19 cellular contexts compared by ENCODE assay signal in the genomic region with DNA sequence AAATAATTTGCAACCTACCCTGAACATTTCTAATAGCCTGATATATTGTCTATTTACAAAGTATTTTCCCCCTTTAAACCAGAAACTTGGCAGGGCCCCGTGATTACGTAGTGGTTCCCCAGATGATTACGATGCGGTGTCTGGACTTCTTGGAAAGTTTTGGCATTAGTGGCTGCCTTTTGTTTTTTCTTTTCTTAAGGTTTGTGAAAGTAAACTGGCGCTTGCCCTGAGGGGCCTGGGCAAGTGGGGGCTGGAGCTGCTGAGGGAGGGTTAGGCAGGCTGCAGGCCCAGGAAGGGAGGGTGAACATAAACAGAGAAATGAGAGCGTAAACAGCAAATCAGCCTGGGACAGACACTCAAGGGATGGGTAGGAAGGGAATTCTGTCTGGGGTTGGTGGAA.
DNase-seq lines count a peak whose midpoint lies in the region; ATAC-seq and TF ChIP-seq lines count a peak whose summit lies in the region.
"Had no signal": no experiment of that assay in that cellular context is flagged by ENCODE, and none has a peak within 500 bp of the region (broad histone marks: within the 10 kb centered on the region; RNA-seq: fewer than 3 reads in every experiment).

No MANE protein-coding gene starts in this region.

- DNase-seq in ELR (ENCODE audit: low read depth): peak; percentile 2
- no peak for DNase-seq in SK-N-MC (ENCODE audit: low read depth, low spot score)
- DNase-seq in fibroblast of the aortic adventitia (ENCODE audit: low read depth): peak; percentile 65
- no peak for DNase-seq in trophoblast cell
- no peak for DNase-seq in NCI-H446 treated with DMSO at 0.1 percent for 48 hours (lab: John Stamatoyannopoulos, UW)
- DNase-seq in NCI-H510A (lab: John Stamatoyannopoulos, UW): no peak
- DNase-seq: activated B cell treated with CpG ODN at 0.5 μM for 24 hours; activated naive CD4-positive, alpha-beta T cell treated with Interleukin-2 at 50 U/mL for 16 hours; activated T-cell treated with anti-CD3 and anti-CD28 coated beads, Interleukin-2, amount 50 U/mL, for 24 hours; CD8-positive, alpha-beta T cell; effector memory CD4-positive, alpha-beta T cell; naive thymus-derived CD4-positive, alpha-beta T cell; NCI-H187 treated with DMSO at 0.1 percent for 48 hours; NCI-H345; T-helper 9 cell had no signal

- peaks cover 4 to 11% of the 10 kb centered on the region in 2 experiments for H3K4me1 ChIP-seq in trophoblast cell (ENCODE audit: control insufficient read depth in 1 of 2, insufficient read depth in 2 of 2, low read length in 2 of 2)

- H3K23ac ChIP-seq in trophoblast cell (ENCODE audit: low read length): no peak overlapping the region

- peaks cover 2% of the 10 kb centered on the region for H3K79me1 ChIP-seq in trophoblast cell (ENCODE audit: low read length)

- no peak overlapping the region for H2AFZ ChIP-seq in trophoblast cell (ENCODE audit: insufficient read depth, low read length, poor library complexity)

- ATAC-seq in HG03135 (IDR thresholded peaks at IDR 0.05; ENCODE audit: unreplicated experiment): no peak
- ATAC-seq: CD8-positive, alpha-beta T cell; K562; naive thymus-derived CD4-positive, alpha-beta T cell; SK-N-SH treated with all-trans-retinoic acid at 6 μM for 48 hours had no signal

- H3K79me2 ChIP-seq in trophoblast cell (ENCODE audit: control insufficient read depth, insufficient read depth, low read length, poor library complexity): no peaks in the 10 kb centered on the region

- H2BK120ac ChIP-seq in trophoblast cell (ENCODE audit: insufficient read depth, low read length, poor library complexity): no peak overlapping the region

- H3K4me2 ChIP-seq in trophoblast cell (ENCODE audit: low read length): no peak overlapping the region

- H3K14ac ChIP-seq in trophoblast cell (ENCODE audit: low read length): no peak overlapping the region

- no peak overlapping the region for H3K27ac ChIP-seq in SK-N-MC
- no peak overlapping the region for H3K27ac ChIP-seq in trophoblast cell (ENCODE audit: low read depth, low read length)
- H3K27ac ChIP-seq: thoracic aorta had no signal

- H2BK5ac ChIP-seq in trophoblast cell (ENCODE audit: low read depth, low read length, poor library complexity): peak overlapping the region; percentile 15

- H4K12ac ChIP-seq in trophoblast cell (ENCODE audit: low read depth, low read length): no peak overlapping the region

- H3K4ac ChIP-seq in trophoblast cell (ENCODE audit: low read depth, low read length): no peak overlapping the region

- H2AK5ac ChIP-seq in trophoblast cell (ENCODE audit: low read length): no peak overlapping the region

- no peaks in the 10 kb centered on the region for H3K27me3 ChIP-seq in trophoblast cell (ENCODE audit: insufficient read depth, low read length)

- H3K4me3 ChIP-seq in SK-N-MC: peak overlapping the region; percentile 25
- no peak overlapping the region for H3K4me3 ChIP-seq in fibroblast of the aortic adventitia (ENCODE audit: low read depth, low read length)
- no peak overlapping the region for H3K4me3 ChIP-seq in trophoblast cell (ENCODE audit: low read depth, low read length)
- H3K4me3 ChIP-seq: K562, thoracic aorta had no signal

- no peak overlapping the region for H4K8ac ChIP-seq in trophoblast cell (ENCODE audit: low read depth, low read length)

- H3K9ac ChIP-seq in SK-N-MC (ENCODE audit: insufficient read length): no peak overlapping the region
- no peak overlapping the region for H3K9ac ChIP-seq in trophoblast cell (ENCODE audit: low read length)

- H3K18ac ChIP-seq in trophoblast cell (ENCODE audit: low read length): no peak overlapping the region

- no peak overlapping the region for H4K91ac ChIP-seq in trophoblast cell (ENCODE audit: low read depth, low read length)

- peak overlapping the region; percentile 31 for H2BK12ac ChIP-seq in trophoblast cell (ENCODE audit: low read length)

- no peaks in the 10 kb centered on the region for H3K36me3 ChIP-seq in SK-N-MC (ENCODE audit: insufficient read depth, low read length)
- no peaks in the 10 kb centered on the region for H3K36me3 ChIP-seq in trophoblast cell (ENCODE audit: control insufficient read depth in 1 of 2, insufficient read depth in 2 of 2, low read length in 2 of 2)
- H3K36me3 ChIP-seq: thoracic aorta had no signal

- no CpG with 5 or more reads among the region's 6 CpGs for WGBS in trophoblast cell (ENCODE audit: extremely low coverage, insufficient coverage, insufficient read length)

- H3K9me3 ChIP-seq in SK-N-MC (ENCODE audit: low read depth, low read length) (no peaks in the 10 kb centered on the region), trophoblast cell (ENCODE audit: insufficient read depth, low read depth, low read length) (no peaks in the 10 kb centered on the region)
- H3K9me3 ChIP-seq: thoracic aorta had no signal

- no peak for TF ChIP-seq CTCF in fibroblast of the aortic adventitia (IDR thresholded peaks at IDR 0.05; ENCODE audit: insufficient read depth, low read length)

Comparison
In these comparisons a context has a peak if more than half of its experiments do, and no peak if none do; other contexts are left out.
1. DNase-seq: peak in ELR (single experiment) and fibroblast of the aortic adventitia (single experiment); none in SK-N-MC (single experiment), trophoblast cell (0 of 2), NCI-H446 treated with DMSO at 0.1 percent for 48 hours (single experiment) and NCI-H510A (single experiment).